ENCODE assay signal across 8 cellular contexts in genomic region chr1:112674986-112675727, GRCh38. TPM values are rescaled to one million over a fixed set of nuclear protein-coding genes. Genes with fewer than 3 reads are reported as not detected.
DNase-seq lines count a peak whose midpoint lies in the region; ATAC-seq and TF ChIP-seq lines count a peak whose summit lies in the region.

No MANE protein-coding gene starts in this region.

- ATAC-seq in Right ventricle myocardium inferior (peak; percentile 75), HG03108 (IDR thresholded peaks at IDR 0.05; ENCODE audit: unreplicated experiment) (peak; percentile 32)

- intact Hi-C loops in Right ventricle myocardium inferior (cut with DNase I), result loop anchor here (2.0 to 10.0 kb wide), 2 partner anchors 26 to 60 kb away; partner anchors contain the start of genes CAPZA1 and ST7L
- intact Hi-C loops in cardiac septum (cut with DNase I), result loop anchor here (2.0 to 10.0 kb wide), 4 partner anchors 32 to 280 kb away; partner anchors contain the start of genes CAPZA1, CTTNBP2NL, RHOC and ST7L
- intact Hi-C loops in PC-9 (cut with micrococcal nuclease; ENCODE audit: unreplicated experiment), result loop anchor here (1.0 kb wide), 1 partner anchor 30 kb away; no protein-coding TSS in a partner anchor

- H3K27ac Mint-ChIP-seq in glutamatergic neuron (ENCODE audit: unreplicated experiment), result no peak overlapping the region

- H3K9me2 ChIP-seq in PC-9 (ENCODE audit: insufficient read depth), result no peaks in the 10 kb centered on the region

- peak overlapping the region; percentile 56 for H2BK120ac ChIP-seq in trophoblast cell (ENCODE audit: insufficient read depth, low read length, poor library complexity)

- 0 out of 2 replicates have a peak, but pooled peaks have one; percentile 2 for TF ChIP-seq CTCF in PC-9 (conservative IDR thresholded peaks at IDR 0.05)
- no peak for TF ChIP-seq CTCF in glutamatergic neuron (IDR thresholded peaks at IDR 0.05; ENCODE audit: partially characterized antibody, unreplicated experiment)

- H3K27me3 ChIP-seq in PC-9 (ENCODE audit: insufficient read depth, low read depth) (no peaks in the 10 kb centered on the region), trophoblast cell (ENCODE audit: insufficient read depth, low read length) (no peaks in the 10 kb centered on the region)

- POLR2A ChIA-PET in PC-9 (lab: Charles Lee; ENCODE audit: unreplicated experiment), result interaction anchor here (0.5 to 0.9 kb wide), 6 partner anchors 25 to 193 kb away, joined by 3 to 11 read pairs (median 4); no protein-coding TSS in a partner anchor

- peak overlapping the region; percentile 13 for H2BK5ac ChIP-seq in trophoblast cell (ENCODE audit: low read depth, low read length, poor library complexity)

- H2AFZ ChIP-seq in PC-9 (peak overlapping the region; percentile 82), trophoblast cell (ENCODE audit: insufficient read depth, low read length, poor library complexity) (peak overlapping the region; percentile 61)

- H3K27me3 Mint-ChIP-seq in glutamatergic neuron (ENCODE audit: unreplicated experiment), result peaks cover 8% of the 10 kb centered on the region

- H3K14ac ChIP-seq in trophoblast cell (ENCODE audit: low read length), result peak overlapping the region; percentile 89

- H4K91ac ChIP-seq in trophoblast cell (ENCODE audit: low read depth, low read length), result peak overlapping the region; percentile 76

- H3K79me2 ChIP-seq in PC-9 (ENCODE audit: low read depth), result peaks cover 45% of the 10 kb centered on the region
- H3K79me2 ChIP-seq in trophoblast cell (ENCODE audit: control insufficient read depth, insufficient read depth, low read length, poor library complexity), result peaks cover 12% of the 10 kb centered on the region

- H3K4ac ChIP-seq in trophoblast cell (ENCODE audit: low read depth, low read length), result peak overlapping the region; percentile 43

- H2AK5ac ChIP-seq in trophoblast cell (ENCODE audit: low read length), result no peak overlapping the region

- peak overlapping the region; percentile 83 for H3K18ac ChIP-seq in trophoblast cell (ENCODE audit: low read length)

- CTCF ChIA-PET in PC-9 (lab: Charles Lee), result interaction anchor here (0.6 to 0.9 kb wide), 3 partner anchors 30 to 40 kb away, joined by 3 to 4 read pairs (median 3); no protein-coding TSS in a partner anchor

- H4K20me1 ChIP-seq in PC-9 (ENCODE audit: insufficient read depth), result no peaks in the 10 kb centered on the region

- H3K4me1 Mint-ChIP-seq in glutamatergic neuron (ENCODE audit: low read depth, unreplicated experiment), result no peaks in the 10 kb centered on the region

- no CpG with 5 or more reads among the region's 68 CpGs for WGBS in trophoblast cell (ENCODE audit: extremely low coverage, insufficient coverage, insufficient read length)

- DNase-seq in Right ventricle myocardium inferior (ENCODE audit: missing footprints), result no peak
- DNase-seq in cardiac septum (ENCODE audit: low spot score), result no peak
- DNase-seq in PC-9, result no peak
- peak; percentile 16 for DNase-seq in activated gamma-delta T cell treated with anti-CD3 and anti-CD28 coated beads, Interleukin-2, amount 50 U/mL, for 16 hours (ENCODE audit: low read depth)
- peak; percentile 60 for DNase-seq in glutamatergic neuron
- no peak for DNase-seq in trophoblast cell
- DNase-seq in NCI-H524 treated with DMSO at 0.1 percent for 48 hours (lab: John Stamatoyannopoulos, UW), result no peak

- no TSS peak for BruUV-seq in PC-9 (replicated peaks; lab: Mats Ljungman, UMichigan)

- H4K8ac ChIP-seq in trophoblast cell (ENCODE audit: low read depth, low read length), result peak overlapping the region; percentile 24

- H3K4me1 ChIP-seq in PC-9 (replicated peaks; ENCODE audit: insufficient read depth), result peaks cover 21% of the 10 kb centered on the region
- peaks cover 0 to 5% of the 10 kb centered on the region in 2 experiments for H3K4me1 ChIP-seq in trophoblast cell (ENCODE audit: control insufficient read depth in 1 of 2, insufficient read depth in 2 of 2, low read length in 2 of 2)

- H3K4me3 Mint-ChIP-seq in glutamatergic neuron (ENCODE audit: unreplicated experiment), result peak overlapping the region; percentile 92

- H3K9ac ChIP-seq in trophoblast cell (ENCODE audit: low read length), result peak overlapping the region; percentile 48

- peak overlapping the region; percentile 17 for H4K12ac ChIP-seq in trophoblast cell (ENCODE audit: low read depth, low read length)

- no peak overlapping the region for H3K23ac ChIP-seq in trophoblast cell (ENCODE audit: low read length)

- H3K79me1 ChIP-seq in trophoblast cell (ENCODE audit: low read length), result peaks cover 14% of the 10 kb centered on the region

- H2BK12ac ChIP-seq in trophoblast cell (ENCODE audit: low read length), result no peak overlapping the region

- peaks cover 16% of the 10 kb centered on the region; the same call in 1 of the 2 replicates for H3K36me3 ChIP-seq in PC-9 (ENCODE audit: low read depth)
- H3K36me3 ChIP-seq in trophoblast cell (ENCODE audit: control insufficient read depth in 1 of 2, insufficient read depth in 2 of 2, low read length in 2 of 2), result no peaks in the 10 kb centered on the region

- H3K9me3 Mint-ChIP-seq in glutamatergic neuron (ENCODE audit: unreplicated experiment), result peaks cover 1% of the 10 kb centered on the region

- H3K36me3 Mint-ChIP-seq in glutamatergic neuron (ENCODE audit: unreplicated experiment), result no peaks in the 10 kb centered on the region

- H3F3A ChIP-seq in PC-9 (ENCODE audit: insufficient read depth, low read depth), result peaks cover 28% of the 10 kb centered on the region

- peak overlapping the region; percentile 48 for H3K27ac ChIP-seq in PC-9
- peak overlapping the region; percentile 68 for H3K27ac ChIP-seq in trophoblast cell (ENCODE audit: low read depth, low read length)

- H3K4me2 ChIP-seq in PC-9, result peak overlapping the region; percentile 79
- peak overlapping the region; percentile 71 for H3K4me2 ChIP-seq in trophoblast cell (ENCODE audit: low read length)

- no peaks in the 10 kb centered on the region for H3K9me3 ChIP-seq in PC-9 (ENCODE audit: insufficient read depth, low read depth)
- no peaks in the 10 kb centered on the region for H3K9me3 ChIP-seq in trophoblast cell (ENCODE audit: insufficient read depth, low read depth, low read length)

- H3K4me3 ChIP-seq in PC-9, result peak overlapping the region; percentile 82
- peak overlapping the region; percentile 77 for H3K4me3 ChIP-seq in trophoblast cell (ENCODE audit: low read depth, low read length)

RNA-seq across cellular contexts. Expression of gene MOV10, which starts 0.7 kb away (rescaled TPM):
- total RNA-seq in Right ventricle myocardium inferior, result 16.1 TPM
- 18.3 TPM for total RNA-seq in cardiac septum
- 73.7 and 78.3 TPM in 2 replicates for total RNA-seq in PC-9 (2021)
- total RNA-seq in glutamatergic neuron (ENCODE audit: unreplicated experiment), result 5.2 TPM
- polyA plus RNA-seq in trophoblast cell (2013), result 55.1 and 55.6 TPM in 2 replicates

RNA-seq across cellular contexts. Expression of gene RHOC, which starts 31.8 kb away (rescaled TPM):
- total RNA-seq in Right ventricle myocardium inferior, result 118 TPM
- 270 TPM for total RNA-seq in cardiac septum
- 200 and 220 TPM in 2 replicates for total RNA-seq in PC-9 (2021)
- 130 TPM for total RNA-seq in glutamatergic neuron (ENCODE audit: unreplicated experiment)
- polyA plus RNA-seq in trophoblast cell (2013), result 286 and 295 TPM in 2 replicates

RNA-seq across cellular contexts. Expression of gene PPM1J, which starts 40.0 kb away (rescaled TPM):
- total RNA-seq in Right ventricle myocardium inferior (5.3 TPM), cardiac septum (10.7 TPM), PC-9 (2021) (6.0 and 7.7 TPM in 2 replicates), glutamatergic neuron (ENCODE audit: unreplicated experiment) (0.69 TPM)
- polyA plus RNA-seq in trophoblast cell (2013), result 2.2 and 2.3 TPM in 2 replicates

RNA-seq across cellular contexts. Expression of gene CAPZA1, which starts 55.5 kb away (rescaled TPM):
- total RNA-seq in Right ventricle myocardium inferior (30.5 TPM), cardiac septum (35.3 TPM), PC-9 (2021) (101 and 145 TPM in 2 replicates), glutamatergic neuron (ENCODE audit: unreplicated experiment) (149 TPM)
- 120 and 124 TPM in 2 replicates for polyA plus RNA-seq in trophoblast cell (2013)

RNA-seq across cellular contexts. Expression of gene ST7L, which starts 56.2 kb away (rescaled TPM):
- total RNA-seq in Right ventricle myocardium inferior, result 10.6 TPM
- total RNA-seq in cardiac septum, result 14.0 TPM
- 21.5 and 22.1 TPM in 2 replicates for total RNA-seq in PC-9 (2021)
- total RNA-seq in glutamatergic neuron (ENCODE audit: unreplicated experiment), result 28.3 TPM
- polyA plus RNA-seq in trophoblast cell (2013), result 10.6 and 11.5 TPM in 2 replicates

Comparison
In these comparisons a context has a peak if more than half of its experiments do, and no peak if none do; other contexts are left out.
1. DNase-seq: peak in activated gamma-delta T cell treated with anti-CD3 and anti-CD28 coated beads, Interleukin-2, amount 50 U/mL, for 16 hours (single experiment) and glutamatergic neuron (single experiment); none in Right ventricle myocardium inferior (single experiment), cardiac septum (single experiment), PC-9 (0 of 2), trophoblast cell (0 of 2) and NCI-H524 treated with DMSO at 0.1 percent for 48 hours (single experiment).